ENCODE assay signal across 21 cellular contexts in the genomic region with DNA sequence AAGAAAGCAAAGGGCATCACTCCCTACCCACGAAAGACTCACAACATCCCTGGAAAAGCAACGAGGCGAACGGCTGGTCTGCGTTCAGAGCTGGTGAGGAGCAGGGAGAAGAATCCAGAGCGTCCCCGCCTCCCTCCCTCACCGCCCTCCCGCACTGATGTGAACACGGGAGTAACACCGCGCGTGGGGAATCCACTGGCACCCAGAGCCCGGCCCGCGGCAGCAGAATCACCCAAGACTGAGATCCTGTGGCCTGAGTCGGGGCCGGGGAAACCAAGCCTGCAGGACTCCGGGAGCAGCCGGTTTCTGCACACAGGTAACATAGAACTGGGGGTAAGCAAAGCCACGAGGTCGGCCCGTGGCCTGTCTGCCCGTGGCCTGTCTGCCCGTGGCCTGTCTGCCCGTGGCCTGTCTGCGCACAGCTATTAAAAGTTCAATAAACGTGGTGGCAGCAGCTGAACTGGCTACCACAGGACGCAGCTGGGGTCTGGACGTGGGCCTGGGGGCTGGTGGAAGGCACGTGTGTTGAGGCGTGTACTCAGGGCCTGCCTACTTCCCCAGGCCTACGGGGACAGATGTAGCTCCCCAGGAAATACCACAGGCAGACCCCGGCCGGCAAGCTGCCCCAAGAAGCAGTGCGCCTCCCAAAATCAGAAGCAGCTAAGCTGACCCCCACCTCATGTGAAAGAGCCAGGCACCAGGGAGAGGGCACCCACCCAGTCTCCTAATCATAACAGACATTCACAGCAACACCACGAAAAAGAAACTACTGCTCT. TPM values are rescaled to one million over a fixed set of nuclear protein-coding genes. Genes with fewer than 3 reads are reported as not detected.
DNase-seq lines count a peak whose midpoint lies in the region; ATAC-seq, FAIRE-seq and TF ChIP-seq lines count a peak whose summit lies in the region.
"Had no signal": no experiment of that assay in that cellular context is flagged by ENCODE, and none has a peak within 500 bp of the region (broad histone marks: within the 10 kb centered on the region; RNA-seq: fewer than 3 reads in every experiment).

No MANE protein-coding gene starts in this region.

- H3K9ac ChIP-seq in HepG2 (ENCODE audit: insufficient read depth, low read depth, low read length) = no peak overlapping the region

- no peaks in the 10 kb centered on the region for H3K36me3 Mint-ChIP-seq in MCF 10A (ENCODE audit: insufficient read depth, unreplicated experiment)
- H3K36me3 Mint-ChIP-seq: activated CD4-positive, alpha-beta memory T cell treated with anti-CD3 and anti-CD28 coated beads for 36 hours; CD4-positive, CD25-positive, alpha-beta regulatory T cell; natural killer cell treated with Interleukin-12 subunit alpha and Interleukin-12 subunit beta and Interleukin-15 and Interleukin-18, amount 100 ng/mL, for 72 hours had no signal

- CTCF ChIA-PET in HepG2 (lab: Yijun Ruan, JAX; ENCODE audit: low intra/inter-chr PET ratio, low total read pairs) (no interaction called here), MCF 10A (lab: Yijun Ruan, JAX) (no interaction called here)

- ATAC-seq in HepG2 (no peak), HG02852 (IDR thresholded peaks at IDR 0.05; ENCODE audit: unreplicated experiment) (no peak)
- ATAC-seq: natural killer cell treated with Interleukin-12 subunit alpha and Interleukin-12 subunit beta and Interleukin-15 and Interleukin-18, amount 100 ng/mL, for 72 hours; WTC11 had no signal

- no peaks in the 10 kb centered on the region for H3K36me3 ChIP-seq in HepG2 (replicated peaks in 1 of 2; ENCODE audit: control insufficient read depth in 1 of 2, insufficient read depth in 2 of 2, low read length in 2 of 2)
- H3K36me3 ChIP-seq: adrenal gland, pancreas, stomach had no signal

- no peak for TF ChIP-seq CTCF in C4-2B (conservative IDR thresholded peaks at IDR 0.05)
- TF ChIP-seq CTCF in dorsolateral prefrontal cortex (IDR thresholded peaks at IDR 0.05 in 54 of 56, conservative IDR thresholded peaks at IDR 0.05 in 2 of 56; ENCODE audit: low read depth in 1 of 56, partially characterized antibody in 56 of 56) = no peak
- TF ChIP-seq CTCF in HepG2 (CRISPR knock-in tag; IDR thresholded peaks at IDR 0.05) = no peak
- no peak for TF ChIP-seq CTCF in MCF 10A (IDR thresholded peaks at IDR 0.05; ENCODE audit: unreplicated experiment)

- H3K27ac ChIP-seq in C4-2B (peak overlapping the region; percentile 51), dorsolateral prefrontal cortex (peak overlapping the region in 53 of 59 donors; percentile 4 to 98 (median 92)), HepG2 (ENCODE audit: extremely low read length, insufficient read depth, low read length) (no peak overlapping the region), temporal lobe (ENCODE audit: low read depth, low read length) (peak overlapping the region; percentile 12)
- H3K27ac ChIP-seq: SK-N-MC, stomach had no signal

- no peaks in the 10 kb centered on the region for H3K27me3 Mint-ChIP-seq in MCF 10A (ENCODE audit: insufficient read depth, unreplicated experiment)

- no peaks in the 10 kb centered on the region for H3K9me3 Mint-ChIP-seq in MCF 10A (ENCODE audit: unreplicated experiment)
- H3K9me3 Mint-ChIP-seq: activated CD4-positive, alpha-beta memory T cell treated with anti-CD3 and anti-CD28 coated beads for 36 hours; natural killer cell treated with Interleukin-12 subunit alpha and Interleukin-12 subunit beta and Interleukin-15 and Interleukin-18, amount 100 ng/mL, for 72 hours had no signal

- in situ Hi-C loops in HepG2 (cut with HindIII; ENCODE audit: extremely low pct_ligation_motif_present, low pct_unique_long_range_greater_than_20kb) = no loop called here

- POLR2A ChIA-PET in HepG2 (lab: Yijun Ruan, JAX) = no interaction called here
- POLR2A ChIA-PET in MCF 10A (lab: Yijun Ruan, JAX) = no interaction called here

- no peak for TF ChIP-seq RAD21 in HepG2 (CRISPR knock-in tag; IDR thresholded peaks at IDR 0.05)

- no peaks in the 10 kb centered on the region for H3K9me3 ChIP-seq in HepG2 (ENCODE audit: low read length)
- H3K9me3 ChIP-seq: adrenal gland, pancreas, stomach had no signal

- peaks cover 4% of the 10 kb centered on the region for H4K20me1 ChIP-seq in HepG2 (ENCODE audit: insufficient read depth, low read length)

- TF ChIP-seq EP300 in HepG2 (IDR thresholded peaks at IDR 0.05; ENCODE audit: low read depth in 2 of 2, low read length in 2 of 2) (no peak), HepG2 (CRISPR knock-in tag; IDR thresholded peaks at IDR 0.05; ENCODE audit: borderline replicate concordance) (no peak)

- peaks cover 14% of the 10 kb centered on the region for H3K79me2 ChIP-seq in HepG2 (ENCODE audit: insufficient read depth, low read length)

- H3K27ac Mint-ChIP-seq in MCF 10A (ENCODE audit: low read depth, unreplicated experiment) = no peak overlapping the region
- H3K27ac Mint-ChIP-seq: activated CD4-positive, alpha-beta memory T cell treated with anti-CD3 and anti-CD28 coated beads for 36 hours; natural killer cell treated with Interleukin-12 subunit alpha and Interleukin-12 subunit beta and Interleukin-15 and Interleukin-18, amount 100 ng/mL, for 72 hours; T-helper 2 cell treated with Interferon-gamma antibody and Interleukin-4, amounts not matched to agents 5 μg/mL and 100 μg/mL, for 36 hours had no signal

- H3K4me3 Mint-ChIP-seq in MCF 10A (ENCODE audit: unreplicated experiment) = no peak overlapping the region
- H3K4me3 Mint-ChIP-seq: activated CD4-positive, alpha-beta memory T cell treated with anti-CD3 and anti-CD28 coated beads for 36 hours; CD4-positive, CD25-positive, alpha-beta regulatory T cell; natural killer cell treated with Interleukin-12 subunit alpha and Interleukin-12 subunit beta and Interleukin-15 and Interleukin-18, amount 100 ng/mL, for 72 hours; T-helper 2 cell treated with Interferon-gamma antibody and Interleukin-4, amounts not matched to agents 5 μg/mL and 100 μg/mL, for 36 hours; WTC11 had no signal

- H3K4me1 ChIP-seq in HepG2 (ENCODE audit: insufficient read depth, low read length) = peaks cover 22% of the 10 kb centered on the region
- H3K4me1 ChIP-seq: adrenal gland had no signal

- DNase-seq in dorsolateral prefrontal cortex = no peak
- DNase-seq in HepG2 (ENCODE audit: low spot score) = no peak
- DNase-seq in COLO668 (lab: John Stamatoyannopoulos, UW; ENCODE audit: unreplicated experiment) = no peak
- DNase-seq in NCI-H2029 treated with DMSO at 0.1 percent for 48 hours (lab: John Stamatoyannopoulos, UW) = no peak
- DNase-seq in MCF 10A (ENCODE audit: unreplicated experiment) = no peak
- DNase-seq: activated CD4-positive, alpha-beta memory T cell treated with anti-CD3 and anti-CD28 coated beads for 36 hours; CD4-positive, CD25-positive, alpha-beta regulatory T cell; DMS 273 treated with DMSO at 0.1 percent for 48 hours; MM.1S; NCI-H1436; stimulated activated CD4-positive, alpha-beta T cell treated with anti-CD3 and anti-CD28 coated beads, Interleukin-15, amount 100 ng/mL, for 24 hours; stomach had no signal

- WGBS in HepG2 (ENCODE audit: low lambda C conversion rate) = 87% methylated on average over 17 of the region's 37 CpGs

- no peak overlapping the region for H3K4me2 ChIP-seq in HepG2 (ENCODE audit: low read depth, low read length)

- FAIRE-seq in HepG2 (lab: Jason Lieb, UNC) = no peak
- FAIRE-seq: pancreas had no signal

- H3K27me3 ChIP-seq in dorsolateral prefrontal cortex (no peaks in the 10 kb centered on the region), HepG2 (ENCODE audit: control insufficient read depth in 1 of 2, insufficient read depth in 2 of 2, low read length in 2 of 2) (no peaks in the 10 kb centered on the region)
- H3K27me3 ChIP-seq: adrenal gland, pancreas, stomach had no signal

- intact Hi-C loops in dorsolateral prefrontal cortex (cut with DNase I) (no loop called here), HepG2 (cut with micrococcal nuclease; ENCODE audit: unreplicated experiment) (no loop called here), MCF 10A (cut with micrococcal nuclease) (no loop called here)

- H2AFZ ChIP-seq in HepG2 (ENCODE audit: low read length) = no peak overlapping the region

- H3K4me1 Mint-ChIP-seq in MCF 10A (ENCODE audit: insufficient read depth, unreplicated experiment) = no peaks in the 10 kb centered on the region

- H3K4me3 ChIP-seq in dorsolateral prefrontal cortex = peak overlapping the region in 1 of 59 donors; percentile 17
- no peak overlapping the region for H3K4me3 ChIP-seq in HepG2 (replicated peaks in 1 of 3; ENCODE audit: insufficient read depth in 1 of 3, low read depth in 2 of 3, low read length in 3 of 3)
- H3K4me3 ChIP-seq: SK-N-MC, stomach had no signal

- TF ChIP-seq POLR2A in HepG2 (IDR thresholded peaks at IDR 0.05; ENCODE audit: insufficient read depth in 1 of 2, low read depth in 2 of 2, low read length in 2 of 2) = no peak

- no TSS peak for BruUV-seq in HepG2 (replicated peaks; lab: Mats Ljungman, UMichigan)
- BruUV-seq in MCF 10A (replicated peaks; lab: Mats Ljungman, UMichigan) = no TSS peak

TF ChIP-seq in HepG2, 621 proteins besides CTCF, POLR2A, EP300 and RAD21 (continues in another document):
- TF ChIP-seq AGO2 (optimal IDR thresholded peaks at IDR 0.05; ENCODE audit: low read depth, low read length) = peak; percentile 26

RNA-seq across cellular contexts. Expression of a gene that starts 23.0 kb away (rescaled TPM):
- total RNA-seq in dorsolateral prefrontal cortex (100 to 1,000 TPM in 1 of 120 experiments, 10 to 100 TPM in 119; 39.6 to 102 (median 58.2) TPM), HepG2 (2016; rRNA removed; fragmentation: Illumina TruSeq; extraction: Trizol) (2.2 and 2.7 TPM in 2 replicates), temporal lobe (46.0 TPM), MCF 10A (2022) (0.34 and 0.37 TPM in 2 replicates)
- total RNA-seq in HepG2 (2016; cell fraction: cytosol; rRNA removed; fragmentation: Illumina TruSeq; extraction: Trizol; ENCODE audit: low read depth) = 4.0 and 4.2 TPM in 2 replicates
- total RNA-seq in HepG2 (2016; cell fraction: insoluble cytoplasmic fraction; rRNA removed; fragmentation: Illumina TruSeq; extraction: Trizol) = 2.2 and 2.3 TPM in 2 replicates
- 2.5 and 3.0 TPM in 2 replicates for total RNA-seq in HepG2 (2016; cell fraction: membrane; rRNA removed; fragmentation: Illumina TruSeq; extraction: Trizol)
- total RNA-seq in HepG2 (2016; cell fraction: nucleus; rRNA removed; fragmentation: Illumina TruSeq; extraction: Trizol) = 2.7 and 3.4 TPM in 2 replicates
- polyA plus RNA-seq in HepG2 (2011; rRNA removed) = 2.7 and 3.0 TPM in 2 replicates
- 2.9 and 3.2 TPM in 2 replicates for polyA plus RNA-seq in HepG2 (2011; cell fraction: cytosol; rRNA removed)
- 8.3 and 9.5 TPM in 2 replicates for polyA plus RNA-seq in HepG2 (2011; cell fraction: nucleus; rRNA removed)
- polyA plus RNA-seq in HepG2 (2012) = 3.6 and 4.9 TPM in 2 replicates
- 0.23 TPM in 2 replicates for polyA plus RNA-seq in HepG2 (2016; cell fraction: cytosol; fragmentation: Illumina TruSeq; extraction: Trizol; ENCODE audit: low read depth)
- polyA plus RNA-seq in HepG2 (2016; cell fraction: insoluble cytoplasmic fraction; fragmentation: Illumina TruSeq; extraction: Trizol; ENCODE audit: low read depth) = 2.0 and 2.4 TPM in 2 replicates
- 0.55 and 0.69 TPM in 2 replicates for polyA plus RNA-seq in HepG2 (2016; cell fraction: membrane; fragmentation: Illumina TruSeq; extraction: Trizol; ENCODE audit: low read depth)
- 4.2 and 4.7 TPM in 2 replicates for polyA plus RNA-seq in HepG2 (2016; cell fraction: nucleus; fragmentation: Illumina TruSeq; extraction: Trizol; ENCODE audit: insufficient read depth, low read depth)
- 0.70 and 7.2 TPM in 2 replicates for polyA minus RNA-seq in HepG2 (2011; rRNA and poly(A)+ RNA removed; ENCODE audit: low replicate concordance)
- 3.9 and 4.3 TPM in 2 replicates for polyA minus RNA-seq in HepG2 (2011; cell fraction: cytosol; rRNA and poly(A)+ RNA removed)
- polyA minus RNA-seq in HepG2 (2011; cell fraction: nucleus; rRNA and poly(A)+ RNA removed) = 7.5 and 9.1 TPM in 2 replicates
